Comparison of ENCODE assay signal across 8 cellular contexts in genomic region chr20:5950271-5951031, GRCh38. TPM values are rescaled to one million over a fixed set of nuclear protein-coding genes. Genes with fewer than 3 reads are reported as not detected.
DNase-seq lines count a peak whose midpoint lies in the region; ATAC-seq, FAIRE-seq and TF ChIP-seq lines count a peak whose summit lies in the region.

Gene MCM8 (plus strand): TSS chr20:5950652. CDS start chr20:5952016, 1,364 bp downstream.
Gene TRMT6 (minus strand): TSS chr20:5950533. CDS start chr20:5950405, 128 bp downstream.

- peaks cover 5% of the 10 kb centered on the region for H3K23me2 ChIP-seq in H1 (ENCODE audit: low read depth, low read length)

- H3K27me3 ChIP-seq in Caco-2 (replicated peaks; ENCODE audit: control insufficient read depth, insufficient read depth, low read length), result no peaks in the 10 kb centered on the region
- H3K27me3 ChIP-seq in H1 (replicated peaks in 1 of 4; ENCODE audit: control insufficient read depth in 3 of 4, extremely low read depth in 1 of 4, insufficient read depth in 3 of 4, low read length in 3 of 4), result no peaks in the 10 kb centered on the region

- no peaks in the 10 kb centered on the region for H3K9me3 Mint-ChIP-seq in Caco-2 (ENCODE audit: unreplicated experiment)
- no peaks in the 10 kb centered on the region for H3K9me3 Mint-ChIP-seq in memory B cell

- ATAC-seq in GM21381 (IDR thresholded peaks at IDR 0.05; ENCODE audit: unreplicated experiment) (peak; percentile 96), memory B cell (ENCODE audit: low read depth) (peak; percentile 98)

- H3K4me1 Mint-ChIP-seq in Caco-2 (ENCODE audit: low read depth, unreplicated experiment), result no peaks in the 10 kb centered on the region
- peaks cover 22% of the 10 kb centered on the region for H3K4me1 Mint-ChIP-seq in memory B cell

- BruUV-seq in Caco-2 (replicated peaks; lab: Mats Ljungman, UMichigan), result no TSS peak

- peak within 1 kb of the TSS; percentile 52 for H3K56ac ChIP-seq in H1 (replicated peaks; ENCODE audit: insufficient read length, low read depth, low read length)

- H2BK15ac ChIP-seq in H1 (ENCODE audit: low read length), result no peak within 1 kb of the TSS

- no peak within 1 kb of the TSS for H3K14ac ChIP-seq in H1 (ENCODE audit: insufficient read length)

- H2BK120ac ChIP-seq in H1 (replicated peaks; ENCODE audit: low read depth, low read length), result no peak within 1 kb of the TSS

- peak within 1 kb of the TSS; percentile 41 for H4K91ac ChIP-seq in H1 (replicated peaks; ENCODE audit: insufficient read length, low read length)

- peak within 1 kb of the TSS; percentile 95 for H4K8ac ChIP-seq in H1 (ENCODE audit: extremely low read depth, insufficient read depth, low read length)

- H3K27me3 Mint-ChIP-seq in Caco-2 (ENCODE audit: insufficient read depth, unreplicated experiment) (no peaks in the 10 kb centered on the region), memory B cell (no peaks in the 10 kb centered on the region)

- no peaks in the 10 kb centered on the region for H4K20me1 ChIP-seq in H1 (replicated peaks in 1 of 2; ENCODE audit: control insufficient read depth in 1 of 2, insufficient read depth in 2 of 2, low read length in 2 of 2)

- intact Hi-C loops in Caco-2 (cut with micrococcal nuclease; ENCODE audit: unreplicated experiment), result loop anchor here (1.0 to 5.0 kb wide), 3 partner anchors 53 to 421 kb away; no protein-coding TSS in a partner anchor

- H3K18ac ChIP-seq in H1 (ENCODE audit: extremely low read depth, low read length), result peak within 1 kb of the TSS; percentile 84; the same call in 1 of the 2 replicates

- H3K36me3 Mint-ChIP-seq in Caco-2 (ENCODE audit: insufficient read depth, unreplicated experiment), result peaks cover 49% of the 10 kb centered on the region
- peaks cover 13% of the 10 kb centered on the region for H3K36me3 Mint-ChIP-seq in memory B cell

- H3K4me3 ChIP-seq in Caco-2 (ENCODE audit: low read depth, low read length), result peak within 1 kb of the TSS; percentile 60
- H3K4me3 ChIP-seq in H1 (ENCODE audit: extremely low read depth in 1 of 4, insufficient read depth in 2 of 4, low read depth in 3 of 4, low read length in 4 of 4), result peak within 1 kb of the TSS; percentile 84 to 92 (median 87)

- H3K4me1 ChIP-seq in Caco-2 (peaks cover 15% of the 10 kb centered on the region), H1 (replicated peaks in 1 of 4; ENCODE audit: control insufficient read depth in 3 of 4, insufficient read depth in 4 of 4, low read length in 3 of 4) (peaks cover 0 to 5% (median 1%) of the 10 kb centered on the region in 4 experiments; a peak in 4 of 7 replicates)

- H3K9ac ChIP-seq in H1 (replicated peaks in 1 of 4; ENCODE audit: extremely low read depth in 1 of 4, low read depth in 3 of 4, low read length in 3 of 4), result peak within 1 kb of the TSS; percentile 62 to 81 (median 78)

- peaks cover 0 to 42% of the 10 kb centered on the region in 2 experiments; a peak in 3 of 4 replicates for H3K79me2 ChIP-seq in H1 (ENCODE audit: control insufficient read depth in 1 of 2, insufficient read depth in 2 of 2, low read length in 2 of 2)

- H3K27ac Mint-ChIP-seq in Caco-2 (ENCODE audit: unreplicated experiment), result peak within 1 kb of the TSS; percentile 86
- peak within 1 kb of the TSS; percentile 89 for H3K27ac Mint-ChIP-seq in memory B cell

- CTCF ChIA-PET in Caco-2 (lab: Charles Lee), result interaction anchor here (0.5 to 1.7 kb wide), 6 partner anchors 36 to 421 kb away, joined by 3 to 7 read pairs (median 3); no protein-coding TSS in a partner anchor
- CTCF ChIA-PET in activated CD8-positive, alpha-beta memory T cell treated with anti-CD3 and anti-CD28 coated beads for 36 hours (lab: Charles Lee), result interaction anchor here (0.9 to 1.1 kb wide), 2 partner anchors 31 to 46 kb away, joined by 3 to 4 read pairs; no protein-coding TSS in a partner anchor
- CTCF ChIA-PET in H1 (lab: Charles Lee; ENCODE audit: partially characterized antibody), result interaction anchor here (0.9 kb wide), 2 partner anchors 37 to 422 kb away, joined by 3 read pairs; no protein-coding TSS in a partner anchor

- POLR2A ChIA-PET in Caco-2 (lab: Charles Lee) (interaction anchor here (0.5 to 1.0 kb wide), 3 partner anchors 57 to 421 kb away, joined by 7 to 8 read pairs (median 8); no protein-coding TSS in a partner anchor), H1 (lab: Charles Lee; ENCODE audit: partially characterized antibody) (interaction anchor here (0.5 to 1.3 kb wide), 9 partner anchors 11 to 186 kb away, joined by 3 to 4 read pairs (median 3); no protein-coding TSS in a partner anchor)
- POLR2A ChIA-PET in activated CD8-positive, alpha-beta memory T cell treated with anti-CD3 and anti-CD28 coated beads for 36 hours (lab: Charles Lee), result interaction anchor here (0.7 to 1.0 kb wide), 3 partner anchors 30 to 421 kb away, joined by 3 to 4 read pairs (median 3); no protein-coding TSS in a partner anchor

- peak within 1 kb of the TSS; percentile 41; the same call in 1 of the 2 replicates for H2BK12ac ChIP-seq in H1 (ENCODE audit: low read depth, low read length)

- H2BK20ac ChIP-seq in H1 (ENCODE audit: low read length), result no peak within 1 kb of the TSS

- H3K4me2 ChIP-seq in H1 (ENCODE audit: insufficient read depth in 1 of 2, low read depth in 2 of 2, low read length in 2 of 2), result peak within 1 kb of the TSS; percentile 73

- DNase-seq in Caco-2 (peak; percentile 98 to 99), HTR-8/SVneo (ENCODE audit: insufficient read length, low spot score) (peak; percentile 94), NOMO-1 treated with DMSO at 0.1 percent for 48 hours (lab: John Stamatoyannopoulos, UW; ENCODE audit: unreplicated experiment) (peak; percentile 99), H1 (ENCODE audit: low read depth in 1 of 2, low spot score in 2 of 2) (peak; percentile 94 to 96), memory B cell (ENCODE audit: low spot score in 2 of 2) (peak; percentile 83 to 92)
- DNase-seq in stimulated activated CD8-positive, alpha-beta memory T cell treated with anti-CD3 and anti-CD28 coated beads, Interleukin-12 subunit alpha, Interleukin-12 subunit beta, amount 100 ng/mL, for 1 hour (ENCODE audit: low read depth), result peak; percentile 93

- no peak for TF ChIP-seq RAD21 in H1 (IDR thresholded peaks at IDR 0.05 in 1 of 2, conservative IDR thresholded peaks at IDR 0.05 in 1 of 2; ENCODE audit: low read depth in 2 of 2, low read length in 2 of 2)

- H3K79me1 ChIP-seq in H1 (ENCODE audit: low read depth, low read length), result peaks cover 6% of the 10 kb centered on the region; the same call in 1 of the 2 replicates

- no peaks in the 10 kb centered on the region for H3K9me3 ChIP-seq in Caco-2
- no peaks in the 10 kb centered on the region for H3K9me3 ChIP-seq in H1 (ENCODE audit: insufficient read depth in 2 of 2, low read depth in 1 of 2, low read length in 1 of 2)

- H3K23ac ChIP-seq in H1 (ENCODE audit: insufficient read length), result no peak within 1 kb of the TSS

- peak within 1 kb of the TSS; percentile 77; the same call in 1 of the 2 replicates for H2BK5ac ChIP-seq in H1 (ENCODE audit: low read depth, low read length)

- H3K4me3 Mint-ChIP-seq in Caco-2 (ENCODE audit: unreplicated experiment) (peak within 1 kb of the TSS; percentile 99), memory B cell (peak within 1 kb of the TSS; percentile 92)

- peak; percentile 93 for FAIRE-seq in HTR-8/SVneo (lab: Jason Lieb, UNC)
- FAIRE-seq in H1 (lab: Jason Lieb, UNC), result peak; percentile 65

- peak within 1 kb of the TSS; percentile 95 for H2AFZ ChIP-seq in H1 (ENCODE audit: low read length)

- H4K5ac ChIP-seq in H1 (ENCODE audit: insufficient read length, low read depth, low read length), result peak within 1 kb of the TSS; percentile 89

- TF ChIP-seq EP300 in H1 (IDR thresholded peaks at IDR 0.05; ENCODE audit: borderline replicate concordance in 1 of 2, low read depth in 2 of 2, low read length in 2 of 2), result peak in 1 of 2 experiments; percentile 11; a peak in 1 of 3 replicates

- H3K4ac ChIP-seq in H1 (replicated peaks; ENCODE audit: insufficient read length, low read depth, low read length), result peak within 1 kb of the TSS; percentile 11

- WGBS in H1 (ENCODE audit: extremely low coverage in 1 of 2, insufficient coverage in 1 of 2, insufficient read length in 1 of 2, insufficient replicate concordance in 2 of 2, low coverage in 1 of 2, low lambda C conversion rate in 2 of 2, missing lambda C conversion rate in 1 of 2), 2 experiments, result 1% methylated on average over 60 of the region's 61 CpGs; no CpG with 5 or more reads in 1 of the 2 experiments

- H2AK5ac ChIP-seq in H1 (ENCODE audit: low read depth, low read length), result no peak within 1 kb of the TSS

- peak within 1 kb of the TSS; percentile 62; the same call in 1 of the 2 replicates for H3K27ac ChIP-seq in H1 (ENCODE audit: low read depth, low read length)

- H3K36me3 ChIP-seq in Caco-2 (ENCODE audit: control insufficient read depth, insufficient read depth, low read length) (peaks cover 4% of the 10 kb centered on the region; the same call in 1 of the 2 replicates), H1 (ENCODE audit: control insufficient read depth in 2 of 4, insufficient read depth in 4 of 4, low read length in 3 of 4) (peaks cover 10 to 46% (median 34%) of the 10 kb centered on the region in 4 experiments)

- TF ChIP-seq CTCF in Caco-2 (IDR thresholded peaks at IDR 0.05; ENCODE audit: insufficient read depth in 1 of 2, low read depth in 1 of 2, low read length in 1 of 2, severe bottlenecking in 1 of 2, unreplicated experiment in 1 of 2) (no peak), H1 (IDR thresholded peaks at IDR 0.05; ENCODE audit: control extremely low read depth in 1 of 3, insufficient read depth in 1 of 3, low read depth in 1 of 3, low read length in 3 of 3) (peak in 1 of 3 experiments; percentile 6; a peak in 1 of 4 replicates)

- TF ChIP-seq POLR2A in H1 (IDR thresholded peaks at IDR 0.05; ENCODE audit: control extremely low read depth in 1 of 2, low read depth in 2 of 2, low read length in 2 of 2), result peak; percentile 30 to 64

RNA-seq across cellular contexts. Expression of gene MCM8, which starts in this region (rescaled TPM):
- total RNA-seq in Caco-2 (2022), result 36.4 and 38.4 TPM in 2 replicates
- 10 to 100 TPM; 34.6 to 37.0 TPM for total RNA-seq in activated CD8-positive, alpha-beta memory T cell treated with anti-CD3 and anti-CD28 coated beads for 36 hours
- total RNA-seq in H1 (2021; fragmentation: NEBNext Ultra II Directional; extraction: Animal tissue kit (Norgen Biotek cat#: 25700)), result 30.7 and 31.9 TPM in 2 replicates
- polyA plus RNA-seq in H1 (2011; rRNA removed), result 5.0 and 7.1 TPM in 2 replicates
- polyA plus RNA-seq in H1 (2011; cell fraction: cytosol; rRNA removed), result 12.5 TPM
- 6.5 TPM for polyA plus RNA-seq in H1 (2011; cell fraction: nucleus; rRNA removed)
- polyA plus RNA-seq in H1 (2012, experiment 1 of 2), result 14.0 to 27.9 TPM (median 18.0 TPM) in 4 replicates
- polyA plus RNA-seq in H1 (2012, experiment 2 of 2), result 1.2 TPM
- polyA plus RNA-seq in H1 (2013, experiment 1 of 2), result 18.7 TPM
- 17.4 TPM for polyA plus RNA-seq in H1 (2013, experiment 2 of 2)
- 15.7 and 23.3 TPM in 2 replicates for polyA minus RNA-seq in H1 (2011; rRNA and poly(A)+ RNA removed)
- polyA minus RNA-seq in H1 (2011; cell fraction: cytosol; rRNA and poly(A)+ RNA removed), result 11.7 TPM
- 18.0 TPM for polyA minus RNA-seq in H1 (2011; cell fraction: nucleus; rRNA and poly(A)+ RNA removed)

RNA-seq across cellular contexts. Expression of gene TRMT6, which starts in this region (rescaled TPM):
- total RNA-seq in Caco-2 (2022), result 30.0 and 35.5 TPM in 2 replicates
- 10 to 100 TPM; 34.0 to 36.3 TPM for total RNA-seq in activated CD8-positive, alpha-beta memory T cell treated with anti-CD3 and anti-CD28 coated beads for 36 hours
- total RNA-seq in H1 (2021; fragmentation: NEBNext Ultra II Directional; extraction: Animal tissue kit (Norgen Biotek cat#: 25700)), result 21.2 and 23.3 TPM in 2 replicates
- polyA plus RNA-seq in H1 (2011; rRNA removed), result 5.0 and 6.9 TPM in 2 replicates
- 12.5 TPM for polyA plus RNA-seq in H1 (2011; cell fraction: cytosol; rRNA removed)
- polyA plus RNA-seq in H1 (2011; cell fraction: nucleus; rRNA removed), result 5.1 TPM
- 14.0 to 23.0 TPM (median 15.8 TPM) in 4 replicates for polyA plus RNA-seq in H1 (2012, experiment 1 of 2)
- polyA plus RNA-seq in H1 (2012, experiment 2 of 2), result 2.5 TPM
- polyA plus RNA-seq in H1 (2013, experiment 1 of 2), result 21.1 TPM
- 21.1 TPM for polyA plus RNA-seq in H1 (2013, experiment 2 of 2)
- 6.7 and 7.8 TPM in 2 replicates for polyA minus RNA-seq in H1 (2011; rRNA and poly(A)+ RNA removed)
- 7.5 TPM for polyA minus RNA-seq in H1 (2011; cell fraction: cytosol; rRNA and poly(A)+ RNA removed)
- polyA minus RNA-seq in H1 (2011; cell fraction: nucleus; rRNA and poly(A)+ RNA removed), result 7.7 TPM

Comparison
In these comparisons a context has a peak if more than half of its experiments do, and no peak if none do; other contexts are left out.
1. Peak in every context shown above with its lines: DNase-seq, ATAC-seq, H3K4me3 ChIP-seq and H3K27ac ChIP-seq.